Comparison of ENCODE assay signal across 9 cellular contexts in genomic region chr10:98349508-98349922, GRCh38.
DNase-seq lines count a peak whose midpoint lies in the region; ATAC-seq, FAIRE-seq and TF ChIP-seq lines count a peak whose summit lies in the region.
"Had no signal": no experiment of that assay in that cellular context is flagged by ENCODE, and none has a peak within 500 bp of the region (broad histone marks: within the 10 kb centered on the region; RNA-seq: fewer than 3 reads in every experiment).

No MANE protein-coding gene starts in this region.

- no peak overlapping the region for H3K27ac ChIP-seq in GM12878 (ENCODE audit: control insufficient read depth, insufficient read depth)

- peaks cover 11% of the 10 kb centered on the region for H3K9me3 Mint-ChIP-seq in nephron

- 8% methylated on average over 9 of the region's 9 CpGs for WGBS in GM12878 (ENCODE audit: insufficient coverage, insufficient replicate concordance, low lambda C conversion rate, missing lambda C conversion rate)

- peaks cover 3% of the 10 kb centered on the region for H3K36me3 Mint-ChIP-seq in nephron (ENCODE audit: low read depth)

- peak overlapping the region; percentile 52 for H2AFZ ChIP-seq in GM12878 (ENCODE audit: control insufficient read depth, low read depth, low read length)

- in situ Hi-C loops in GM12878 (cut with MboI): no loop called here

- TF ChIP-seq POLR2A in GM12878 (IDR thresholded peaks at IDR 0.05; ENCODE audit: low read depth, low read length): no peak

- peak overlapping the region; percentile 74 for H3K4me2 ChIP-seq in GM12878 (ENCODE audit: control insufficient read depth, insufficient read depth)

- TF ChIP-seq CTCF in GM12864 (IDR thresholded peaks at IDR 0.05; ENCODE audit: low read depth, low read length, missing control alignments) (no peak), GM12878 (IDR thresholded peaks at IDR 0.05 in 2 of 3, conservative IDR thresholded peaks at IDR 0.05 in 1 of 3; ENCODE audit: control insufficient read depth in 2 of 3, extremely low read depth in 1 of 3, insufficient read depth in 1 of 3, low read depth in 3 of 3, low read length in 3 of 3) (no peak), nephron (IDR thresholded peaks at IDR 0.05; ENCODE audit: unreplicated experiment in 3 of 3) (no peak)

- DNase-seq in GM12864 (ENCODE audit: low read depth) (peak; percentile 25), GM12878 (ENCODE audit: low read depth, low spot score) (no peak), head of caudate nucleus (no peak), NCI-H748 (lab: John Stamatoyannopoulos, UW; ENCODE audit: unreplicated experiment) (no peak), OCI-M2 (lab: John Stamatoyannopoulos, UW; ENCODE audit: unreplicated experiment) (no peak)

- no peak for FAIRE-seq in GM12878 (lab: Jason Lieb, UNC)
- FAIRE-seq: bronchial epithelial cell had no signal

- H3K4me3 Mint-ChIP-seq in nephron: peak overlapping the region in 2 of 3 experiments; percentile 13 to 22

- no peak for TF ChIP-seq RAD21 in GM12878 (IDR thresholded peaks at IDR 0.05; ENCODE audit: insufficient read depth, low read depth, low read length)

- RAD21 ChIA-PET in GM12878 (lab: Charles Lee; ENCODE audit: unreplicated experiment): interaction anchor here (1.3 kb wide), 1 partner anchor 9 kb away, joined by 3 read pairs; no protein-coding TSS in a partner anchor

- peaks cover 53% of the 10 kb centered on the region for H3K27me3 Mint-ChIP-seq in nephron (ENCODE audit: low read depth)

- H3K9me3 ChIP-seq in GM12878 (replicated peaks; ENCODE audit: control insufficient read depth, insufficient read depth, low read length): peaks cover 13% of the 10 kb centered on the region

- no peaks in the 10 kb centered on the region for H3K27me3 ChIP-seq in GM12878 (replicated peaks in 1 of 2; ENCODE audit: control insufficient read depth in 2 of 2, insufficient read depth in 2 of 2, low read length in 1 of 2)

- intact Hi-C loops in GM12878 (cut with micrococcal nuclease; ENCODE audit: unreplicated experiment) (no loop called here), head of caudate nucleus (cut with DNase I) (no loop called here)

- POLR2A ChIA-PET in GM12878 (lab: Charles Lee): interaction anchor here (0.5 to 0.8 kb wide), 2 partner anchors 9 to 1757 kb away, joined by 4 to 5 read pairs; no protein-coding TSS in a partner anchor

- H3K9ac ChIP-seq in GM12878 (ENCODE audit: control insufficient read depth, insufficient read depth, low read length): no peak overlapping the region

- H3K4me3 ChIP-seq in GM12864 (ENCODE audit: low read depth, low read length) (no peak overlapping the region), GM12878 (no peak overlapping the region)

- H3K36me3 ChIP-seq in GM12878 (ENCODE audit: control insufficient read depth in 2 of 2, insufficient read depth in 2 of 2, low read length in 1 of 2): no peaks in the 10 kb centered on the region

- no peaks in the 10 kb centered on the region for H3K79me2 ChIP-seq in GM12878 (ENCODE audit: control insufficient read depth, insufficient read depth, low read length)

- SMC1A ChIA-PET in GM12878 (lab: Charles Lee; ENCODE audit: uncharacterized antibody, unreplicated experiment): interaction anchor here (0.9 to 1.6 kb wide), 2 partner anchors 9 to 19 kb away, joined by 4 to 5 read pairs; no protein-coding TSS in a partner anchor

- no peaks in the 10 kb centered on the region for H4K20me1 ChIP-seq in GM12878 (ENCODE audit: control insufficient read depth, insufficient read depth)

- H3K4me1 ChIP-seq in GM12878 (ENCODE audit: control insufficient read depth, insufficient read depth, low read length): peaks cover 5% of the 10 kb centered on the region; the same call in 1 of the 2 replicates

- H3K27ac Mint-ChIP-seq in nephron: peak overlapping the region; percentile 21 to 81 (median 55)

- peaks cover 24% of the 10 kb centered on the region for H3K4me1 Mint-ChIP-seq in nephron

- ATAC-seq in HG03175 (IDR thresholded peaks at IDR 0.05; ENCODE audit: unreplicated experiment): peak; percentile 79
- ATAC-seq in GM12878: peak; percentile 80
- ATAC-seq in HG03354 (IDR thresholded peaks at IDR 0.05; ENCODE audit: poor library complexity, severe bottlenecking, unreplicated experiment): no peak

- no TSS peak for BruUV-seq in GM12878 (replicated peaks; lab: Mats Ljungman, UMichigan)

- CTCF ChIA-PET in GM12878 (lab: Yijun Ruan, JAX): interaction anchor here (1.0 kb wide), 1 partner anchor 13 kb away, joined by 3 read pairs; no protein-coding TSS in a partner anchor

- no peak for TF ChIP-seq EP300 in GM12878 (IDR thresholded peaks at IDR 0.05; ENCODE audit: borderline replicate concordance in 1 of 2, control insufficient read depth in 1 of 2, low read depth in 2 of 2, low read length in 2 of 2)

TF ChIP-seq in GM12878, 131 proteins besides CTCF, POLR2A, EP300 and RAD21:
- TF ChIP-seq MEF2B (IDR thresholded peaks at IDR 0.05; ENCODE audit: partially characterized antibody, poor library complexity, severe bottlenecking) (peak; percentile 77), YY1 (IDR thresholded peaks at IDR 0.05; ENCODE audit: low read depth, low read length) (no peak), NFYA (IDR thresholded peaks at IDR 0.05; ENCODE audit: borderline replicate concordance, low read depth, low read length) (no peak), HDAC6 (IDR thresholded peaks at IDR 0.05; ENCODE audit: unreplicated experiment) (no peak)
TF ChIP-seq in GM12878: peak in this region for 1.
